Comparison of ENCODE assay signal across 1 cellular context in the genomic region with DNA sequence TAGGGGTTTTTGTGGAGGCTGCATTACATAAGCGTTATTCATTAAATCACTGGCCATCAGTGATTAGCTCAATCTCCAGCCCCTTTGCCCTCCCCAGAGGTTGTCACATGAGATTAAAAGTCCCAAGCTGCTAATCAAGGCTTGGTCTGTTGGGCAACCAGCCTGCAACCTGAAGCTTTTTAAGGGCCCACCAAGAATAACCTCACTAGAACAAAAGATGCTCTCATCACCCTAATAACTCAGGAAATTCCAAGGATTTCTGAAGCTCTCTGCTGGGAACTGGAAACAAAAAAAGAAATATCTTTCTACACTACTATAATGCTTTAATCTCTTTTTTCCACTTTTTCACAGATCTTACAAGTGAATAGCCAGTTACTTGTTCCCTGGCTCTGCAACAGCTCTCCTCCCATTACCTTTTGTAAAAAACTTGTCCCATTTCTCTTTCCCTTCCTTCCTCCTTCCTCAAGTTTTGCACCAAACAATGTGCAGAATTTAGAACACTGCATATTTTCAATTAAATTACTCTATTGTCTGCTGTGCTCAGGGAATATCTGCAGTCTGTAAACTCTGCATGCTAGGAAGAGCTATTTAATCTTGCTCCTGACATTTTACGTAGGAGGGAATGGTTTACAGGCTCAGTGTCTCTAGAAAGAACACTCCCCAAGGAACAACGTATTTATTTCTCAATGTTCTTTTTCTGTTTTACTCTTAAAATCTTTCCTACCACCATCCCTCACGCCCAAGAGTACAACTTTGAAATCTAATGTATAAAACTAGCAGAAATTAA.
TF ChIP-seq lines count a peak whose summit lies in the region.

No MANE protein-coding gene starts in this region.

TF ChIP-seq in H1, 55 proteins besides CTCF, POLR2A, EP300 and RAD21:
- TF ChIP-seq CEBPB (IDR thresholded peaks at IDR 0.05; ENCODE audit: low read depth, low read length): peak; percentile 70; the same call in 1 of the 2 replicates
- 0 out of 2 replicates have a peak, but pooled peaks have one; percentile 11 for TF ChIP-seq TEAD4 (IDR thresholded peaks at IDR 0.05; ENCODE audit: low read depth, low read length)
- TF ChIP-seq FOSL1 (IDR thresholded peaks at IDR 0.05; ENCODE audit: insufficient read depth, low read depth, low read length): no peak
TF ChIP-seq in H1: peak in this region for 2.
